In the genomic region with DNA sequence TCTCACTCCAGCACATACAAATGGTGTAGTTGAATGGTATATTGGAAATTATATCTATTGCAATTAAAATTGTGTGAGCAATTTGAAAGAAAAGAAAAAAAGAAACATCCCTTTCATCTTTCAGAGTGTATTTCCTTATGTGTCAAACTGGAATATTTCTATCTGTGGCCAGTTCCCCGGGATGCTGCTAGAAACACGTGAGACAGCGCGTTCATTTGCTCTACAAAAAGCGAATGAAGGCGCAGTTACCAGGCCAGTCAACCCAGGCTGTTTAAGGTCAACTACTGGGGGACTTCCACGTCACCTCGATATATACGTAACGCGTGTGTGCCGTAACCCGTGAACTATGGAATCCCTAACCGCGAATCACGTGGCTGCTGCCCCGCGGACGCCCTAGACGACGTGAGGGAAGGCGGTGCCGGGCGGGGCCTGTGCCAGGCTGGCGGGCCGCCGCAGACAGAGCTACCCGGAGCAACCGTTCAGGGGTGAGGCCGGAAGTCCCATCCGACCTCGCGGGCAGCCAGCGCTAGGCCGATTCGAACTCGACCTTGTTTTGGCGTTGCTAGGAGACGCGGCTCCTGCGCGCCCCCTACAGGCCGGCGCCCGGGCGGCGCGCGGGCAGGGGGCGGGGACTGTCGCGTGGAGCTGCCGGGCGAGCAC, we compare ENCODE assay signal across 1 cellular context.
TF ChIP-seq lines count a peak whose summit lies in the region.

No MANE protein-coding gene starts in this region.

TF ChIP-seq in HepG2, 621 proteins besides CTCF, POLR2A, EP300 and RAD21 (continued from another document and continues in another):
- no peak for TF ChIP-seq SOX13 (IDR thresholded peaks at IDR 0.05)
- TF ChIP-seq SOX13 (CRISPR knock-in tag; conservative IDR thresholded peaks at IDR 0.05 in 1 of 2, IDR thresholded peaks at IDR 0.05 in 1 of 2): no peak
- no peak for TF ChIP-seq ZNF543 (CRISPR knock-in tag; IDR thresholded peaks at IDR 0.05)
- TF ChIP-seq, protein P1, sequence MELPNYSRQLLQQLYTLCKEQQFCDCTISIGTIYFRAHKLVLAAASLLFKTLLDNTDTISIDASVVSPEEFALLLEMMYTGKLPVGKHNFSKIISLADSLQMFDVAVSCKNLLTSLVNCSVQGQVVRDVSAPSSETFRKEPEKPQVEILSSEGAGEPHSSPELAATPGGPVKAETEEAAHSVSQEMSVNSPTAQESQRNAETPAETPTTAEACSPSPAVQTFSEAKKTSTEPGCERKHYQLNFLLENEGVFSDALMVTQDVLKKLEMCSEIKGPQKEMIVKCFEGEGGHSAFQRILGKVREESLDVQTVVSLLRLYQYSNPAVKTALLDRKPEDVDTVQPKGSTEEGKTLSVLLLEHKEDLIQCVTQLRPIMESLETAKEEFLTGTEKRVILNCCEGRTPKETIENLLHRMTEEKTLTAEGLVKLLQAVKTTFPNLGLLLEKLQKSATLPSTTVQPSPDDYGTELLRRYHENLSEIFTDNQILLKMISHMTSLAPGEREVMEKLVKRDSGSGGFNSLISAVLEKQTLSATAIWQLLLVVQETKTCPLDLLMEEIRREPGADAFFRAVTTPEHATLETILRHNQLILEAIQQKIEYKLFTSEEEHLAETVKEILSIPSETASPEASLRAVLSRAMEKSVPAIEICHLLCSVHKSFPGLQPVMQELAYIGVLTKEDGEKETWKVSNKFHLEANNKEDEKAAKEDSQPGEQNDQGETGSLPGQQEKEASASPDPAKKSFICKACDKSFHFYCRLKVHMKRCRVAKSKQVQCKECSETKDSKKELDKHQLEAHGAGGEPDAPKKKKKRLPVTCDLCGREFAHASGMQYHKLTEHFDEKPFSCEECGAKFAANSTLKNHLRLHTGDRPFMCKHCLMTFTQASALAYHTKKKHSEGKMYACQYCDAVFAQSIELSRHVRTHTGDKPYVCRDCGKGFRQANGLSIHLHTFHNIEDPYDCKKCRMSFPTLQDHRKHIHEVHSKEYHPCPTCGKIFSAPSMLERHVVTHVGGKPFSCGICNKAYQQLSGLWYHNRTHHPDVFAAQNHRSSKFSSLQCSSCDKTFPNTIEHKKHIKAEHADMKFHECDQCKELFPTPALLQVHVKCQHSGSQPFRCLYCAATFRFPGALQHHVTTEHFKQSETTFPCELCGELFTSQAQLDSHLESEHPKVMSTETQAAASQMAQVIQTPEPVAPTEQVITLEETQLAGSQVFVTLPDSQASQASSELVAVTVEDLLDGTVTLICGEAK (IDR thresholded peaks at IDR 0.05): no peak
- TF ChIP-seq, protein P1 (CRISPR knock-in tag; IDR thresholded peaks at IDR 0.05): no peak
- peak; percentile 76; the same call in 1 of the 2 replicates for TF ChIP-seq ZFP82 (CRISPR knock-in tag; IDR thresholded peaks at IDR 0.05; ENCODE audit: borderline replicate concordance)
- TF ChIP-seq, protein P2, sequence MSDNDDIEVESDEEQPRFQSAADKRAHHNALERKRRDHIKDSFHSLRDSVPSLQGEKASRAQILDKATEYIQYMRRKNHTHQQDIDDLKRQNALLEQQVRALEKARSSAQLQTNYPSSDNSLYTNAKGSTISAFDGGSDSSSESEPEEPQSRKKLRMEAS (IDR thresholded peaks at IDR 0.05): peak; percentile 87
- TF ChIP-seq, protein P3, sequence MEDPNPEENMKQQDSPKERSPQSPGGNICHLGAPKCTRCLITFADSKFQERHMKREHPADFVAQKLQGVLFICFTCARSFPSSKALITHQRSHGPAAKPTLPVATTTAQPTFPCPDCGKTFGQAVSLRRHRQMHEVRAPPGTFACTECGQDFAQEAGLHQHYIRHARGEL (CRISPR knock-in tag; IDR thresholded peaks at IDR 0.05): no peak
- no peak for TF ChIP-seq ZFP37 (CRISPR knock-in tag; IDR thresholded peaks at IDR 0.05; ENCODE audit: borderline replicate concordance)
- TF ChIP-seq, protein P4, sequence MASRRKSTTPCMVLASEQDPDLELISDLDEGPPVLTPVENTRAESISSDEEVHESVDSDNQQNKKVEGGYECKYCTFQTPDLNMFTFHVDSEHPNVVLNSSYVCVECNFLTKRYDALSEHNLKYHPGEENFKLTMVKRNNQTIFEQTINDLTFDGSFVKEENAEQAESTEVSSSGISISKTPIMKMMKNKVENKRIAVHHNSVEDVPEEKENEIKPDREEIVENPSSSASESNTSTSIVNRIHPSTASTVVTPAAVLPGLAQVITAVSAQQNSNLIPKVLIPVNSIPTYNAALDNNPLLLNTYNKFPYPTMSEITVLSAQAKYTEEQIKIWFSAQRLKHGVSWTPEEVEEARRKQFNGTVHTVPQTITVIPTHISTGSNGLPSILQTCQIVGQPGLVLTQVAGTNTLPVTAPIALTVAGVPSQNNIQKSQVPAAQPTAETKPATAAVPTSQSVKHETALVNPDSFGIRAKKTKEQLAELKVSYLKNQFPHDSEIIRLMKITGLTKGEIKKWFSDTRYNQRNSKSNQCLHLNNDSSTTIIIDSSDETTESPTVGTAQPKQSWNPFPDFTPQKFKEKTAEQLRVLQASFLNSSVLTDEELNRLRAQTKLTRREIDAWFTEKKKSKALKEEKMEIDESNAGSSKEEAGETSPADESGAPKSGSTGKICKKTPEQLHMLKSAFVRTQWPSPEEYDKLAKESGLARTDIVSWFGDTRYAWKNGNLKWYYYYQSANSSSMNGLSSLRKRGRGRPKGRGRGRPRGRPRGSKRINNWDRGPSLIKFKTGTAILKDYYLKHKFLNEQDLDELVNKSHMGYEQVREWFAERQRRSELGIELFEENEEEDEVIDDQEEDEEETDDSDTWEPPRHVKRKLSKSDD (CRISPR knock-in tag; IDR thresholded peaks at IDR 0.05; ENCODE audit: low read depth): peak; percentile 73; the same call in 1 of the 2 replicates
- TF ChIP-seq HNRNPK (IDR thresholded peaks at IDR 0.05; ENCODE audit: low read depth, low read length, poor library complexity, severe bottlenecking): no peak
- peak; percentile 64; the same call in 1 of the 2 replicates for TF ChIP-seq ZMYM3 (CRISPR knock-in tag; IDR thresholded peaks at IDR 0.05)
- TF ChIP-seq, protein P5, sequence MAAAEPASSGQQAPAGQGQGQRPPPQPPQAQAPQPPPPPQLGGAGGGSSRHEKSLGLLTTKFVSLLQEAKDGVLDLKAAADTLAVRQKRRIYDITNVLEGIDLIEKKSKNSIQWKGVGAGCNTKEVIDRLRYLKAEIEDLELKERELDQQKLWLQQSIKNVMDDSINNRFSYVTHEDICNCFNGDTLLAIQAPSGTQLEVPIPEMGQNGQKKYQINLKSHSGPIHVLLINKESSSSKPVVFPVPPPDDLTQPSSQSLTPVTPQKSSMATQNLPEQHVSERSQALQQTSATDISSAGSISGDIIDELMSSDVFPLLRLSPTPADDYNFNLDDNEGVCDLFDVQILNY (CRISPR knock-in tag; conservative IDR thresholded peaks at IDR 0.05): 0 out of 2 replicates have a peak, but pooled peaks have one; percentile 55
- 0 out of 2 replicates have a peak, but pooled peaks have one; percentile 2 for TF ChIP-seq ZNF224 (CRISPR knock-in tag; IDR thresholded peaks at IDR 0.05)
- no peak for TF ChIP-seq ZFP36L2 (CRISPR knock-in tag; IDR thresholded peaks at IDR 0.05)
- TF ChIP-seq, protein P6, sequence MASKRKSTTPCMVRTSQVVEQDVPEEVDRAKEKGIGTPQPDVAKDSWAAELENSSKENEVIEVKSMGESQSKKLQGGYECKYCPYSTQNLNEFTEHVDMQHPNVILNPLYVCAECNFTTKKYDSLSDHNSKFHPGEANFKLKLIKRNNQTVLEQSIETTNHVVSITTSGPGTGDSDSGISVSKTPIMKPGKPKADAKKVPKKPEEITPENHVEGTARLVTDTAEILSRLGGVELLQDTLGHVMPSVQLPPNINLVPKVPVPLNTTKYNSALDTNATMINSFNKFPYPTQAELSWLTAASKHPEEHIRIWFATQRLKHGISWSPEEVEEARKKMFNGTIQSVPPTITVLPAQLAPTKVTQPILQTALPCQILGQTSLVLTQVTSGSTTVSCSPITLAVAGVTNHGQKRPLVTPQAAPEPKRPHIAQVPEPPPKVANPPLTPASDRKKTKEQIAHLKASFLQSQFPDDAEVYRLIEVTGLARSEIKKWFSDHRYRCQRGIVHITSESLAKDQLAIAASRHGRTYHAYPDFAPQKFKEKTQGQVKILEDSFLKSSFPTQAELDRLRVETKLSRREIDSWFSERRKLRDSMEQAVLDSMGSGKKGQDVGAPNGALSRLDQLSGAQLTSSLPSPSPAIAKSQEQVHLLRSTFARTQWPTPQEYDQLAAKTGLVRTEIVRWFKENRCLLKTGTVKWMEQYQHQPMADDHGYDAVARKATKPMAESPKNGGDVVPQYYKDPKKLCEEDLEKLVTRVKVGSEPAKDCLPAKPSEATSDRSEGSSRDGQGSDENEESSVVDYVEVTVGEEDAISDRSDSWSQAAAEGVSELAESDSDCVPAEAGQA (IDR thresholded peaks at IDR 0.05; ENCODE audit: low read depth): no peak
- TF ChIP-seq, protein P6 (CRISPR knock-in tag; IDR thresholded peaks at IDR 0.05; ENCODE audit: borderline replicate concordance): no peak
- TF ChIP-seq, protein P7, sequence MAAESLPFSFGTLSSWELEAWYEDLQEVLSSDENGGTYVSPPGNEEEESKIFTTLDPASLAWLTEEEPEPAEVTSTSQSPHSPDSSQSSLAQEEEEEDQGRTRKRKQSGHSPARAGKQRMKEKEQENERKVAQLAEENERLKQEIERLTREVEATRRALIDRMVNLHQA (CRISPR knock-in tag; IDR thresholded peaks at IDR 0.05): no peak
- TF ChIP-seq ZNF205 (CRISPR knock-in tag; IDR thresholded peaks at IDR 0.05): no peak
- TF ChIP-seq ZNF589 (CRISPR knock-in tag; conservative IDR thresholded peaks at IDR 0.05): no peak
- no peak for TF ChIP-seq ZNF773 (CRISPR knock-in tag; IDR thresholded peaks at IDR 0.05; ENCODE audit: borderline replicate concordance)
- no peak for TF ChIP-seq GABPA (IDR thresholded peaks at IDR 0.05; ENCODE audit: low read depth, low read length)
- TF ChIP-seq GABPA (CRISPR knock-in tag; IDR thresholded peaks at IDR 0.05; ENCODE audit: low read depth): peak; percentile 69
- no peak for TF ChIP-seq ZNF713 (CRISPR knock-in tag; IDR thresholded peaks at IDR 0.05)
- TF ChIP-seq HIVEP1 (CRISPR knock-in tag; IDR thresholded peaks at IDR 0.05): no peak
- TF ChIP-seq, protein P8, sequence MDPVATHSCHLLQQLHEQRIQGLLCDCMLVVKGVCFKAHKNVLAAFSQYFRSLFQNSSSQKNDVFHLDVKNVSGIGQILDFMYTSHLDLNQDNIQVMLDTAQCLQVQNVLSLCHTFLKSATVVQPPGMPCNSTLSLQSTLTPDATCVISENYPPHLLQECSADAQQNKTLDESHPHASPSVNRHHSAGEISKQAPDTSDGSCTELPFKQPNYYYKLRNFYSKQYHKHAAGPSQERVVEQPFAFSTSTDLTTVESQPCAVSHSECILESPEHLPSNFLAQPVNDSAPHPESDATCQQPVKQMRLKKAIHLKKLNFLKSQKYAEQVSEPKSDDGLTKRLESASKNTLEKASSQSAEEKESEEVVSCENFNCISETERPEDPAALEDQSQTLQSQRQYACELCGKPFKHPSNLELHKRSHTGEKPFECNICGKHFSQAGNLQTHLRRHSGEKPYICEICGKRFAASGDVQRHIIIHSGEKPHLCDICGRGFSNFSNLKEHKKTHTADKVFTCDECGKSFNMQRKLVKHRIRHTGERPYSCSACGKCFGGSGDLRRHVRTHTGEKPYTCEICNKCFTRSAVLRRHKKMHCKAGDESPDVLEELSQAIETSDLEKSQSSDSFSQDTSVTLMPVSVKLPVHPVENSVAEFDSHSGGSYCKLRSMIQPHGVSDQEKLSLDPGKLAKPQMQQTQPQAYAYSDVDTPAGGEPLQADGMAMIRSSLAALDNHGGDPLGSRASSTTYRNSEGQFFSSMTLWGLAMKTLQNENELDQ (CRISPR knock-in tag; IDR thresholded peaks at IDR 0.05; ENCODE audit: borderline replicate concordance): no peak
- no peak for TF ChIP-seq SUZ12 (IDR thresholded peaks at IDR 0.05; ENCODE audit: low read depth, low read length)
- 0 out of 2 replicates have a peak, but pooled peaks have one; percentile 40 for TF ChIP-seq ETV6 (CRISPR knock-in tag; conservative IDR thresholded peaks at IDR 0.05)
